ENCODE assay signal across 10 cellular contexts in genomic region chr19:45643927-45644771, GRCh38. TPM values are rescaled to one million over a fixed set of nuclear protein-coding genes. Genes with fewer than 3 reads are reported as not detected.
DNase-seq lines count a peak whose midpoint lies in the region; ATAC-seq and TF ChIP-seq lines count a peak whose summit lies in the region.
"Had no signal": no experiment of that assay in that cellular context is flagged by ENCODE, and none has a peak within 500 bp of the region (broad histone marks: within the 10 kb centered on the region; RNA-seq: fewer than 3 reads in every experiment).

No MANE protein-coding gene starts in this region.

- H3K36me3 Mint-ChIP-seq in activated CD4-positive, alpha-beta T cell treated with anti-CD3 and anti-CD28 coated beads, Interleukin-2, amount 10 ng/mL, durations not matched to agents 7 days and 5 days (ENCODE audit: low read depth), result peaks cover 7% of the 10 kb centered on the region
- H3K36me3 Mint-ChIP-seq in glutamatergic neuron (ENCODE audit: unreplicated experiment), result peaks cover 8% of the 10 kb centered on the region
- H3K36me3 Mint-ChIP-seq in stimulated activated effector memory CD8-positive, alpha-beta T cell treated with anti-CD3 and anti-CD28 coated beads, Interleukin-12 subunit alpha, Interleukin-12 subunit beta, amount 100 ng/mL, for 72 hours, result peaks cover 46% of the 10 kb centered on the region

- DNase-seq in activated CD4-positive, alpha-beta T cell treated with anti-CD3 and anti-CD28 coated beads, Interleukin-2, amount 10 ng/mL, durations not matched to agents 7 days and 5 days, result no peak
- no peak for DNase-seq in activated CD4-positive, alpha-beta T cell treated with anti-CD3 and anti-CD28 coated beads for 48 hours
- no peak for DNase-seq in RWPE1 (ENCODE audit: low spot score)
- peak; percentile 32 for DNase-seq in glutamatergic neuron
- DNase-seq in stimulated activated effector memory CD8-positive, alpha-beta T cell treated with anti-CD3 and anti-CD28 coated beads, Interleukin-12 subunit alpha, Interleukin-12 subunit beta, amount 100 ng/mL, for 72 hours (ENCODE audit: low spot score in 2 of 2), result peak in 1 of 2 donors; percentile 53
- no peak for DNase-seq in SKM-1 treated with dmso at 0.1 percent for 144 hours (lab: John Stamatoyannopoulos, UW; ENCODE audit: unreplicated experiment)
- DNase-seq in activated effector memory CD4-positive, alpha-beta T cell treated with anti-CD3 and anti-CD28 coated beads, Interleukin-2, amount 50 U/mL, for 16 hours, result no peak
- DNase-seq: NCI-H1092 treated with DMSO at 0.1 percent for 48 hours had no signal

- CTCF ChIA-PET in activated CD4-positive, alpha-beta T cell treated with anti-CD3 and anti-CD28 coated beads, Interleukin-2, amount 10 ng/mL, durations not matched to agents 7 days and 5 days (lab: Charles Lee), result interaction anchor here (0.7 to 3.6 kb wide), 15 partner anchors 8 to 204 kb away, joined by 3 to 38 read pairs (median 10); partner anchors contain the start of gene GIPR
- CTCF ChIA-PET in RWPE1 (lab: Yijun Ruan, JAX), result interaction anchor here (0.6 to 3.2 kb wide), 6 partner anchors 27 to 155 kb away, joined by 3 to 19 read pairs (median 4); no protein-coding TSS in a partner anchor

- H3K4me1 Mint-ChIP-seq in activated CD4-positive, alpha-beta T cell treated with anti-CD3 and anti-CD28 coated beads, Interleukin-2, amount 10 ng/mL, durations not matched to agents 7 days and 5 days, result peaks cover 48% of the 10 kb centered on the region
- peaks cover 11% of the 10 kb centered on the region for H3K4me1 Mint-ChIP-seq in glutamatergic neuron (ENCODE audit: low read depth, unreplicated experiment)
- peaks cover 66% of the 10 kb centered on the region for H3K4me1 Mint-ChIP-seq in stimulated activated effector memory CD8-positive, alpha-beta T cell treated with anti-CD3 and anti-CD28 coated beads, Interleukin-12 subunit alpha, Interleukin-12 subunit beta, amount 100 ng/mL, for 72 hours

- POLR2A ChIA-PET in activated CD4-positive, alpha-beta T cell treated with anti-CD3 and anti-CD28 coated beads, Interleukin-2, amount 10 ng/mL, durations not matched to agents 7 days and 5 days (lab: Charles Lee), result no interaction called here
- POLR2A ChIA-PET in RWPE1 (lab: Yijun Ruan, JAX; ENCODE audit: low non-redundant PET), result no interaction called here

- H3K27ac Mint-ChIP-seq in activated CD4-positive, alpha-beta T cell treated with anti-CD3 and anti-CD28 coated beads, Interleukin-2, amount 10 ng/mL, durations not matched to agents 7 days and 5 days, result no peak overlapping the region
- peak overlapping the region; percentile 60 for H3K27ac Mint-ChIP-seq in glutamatergic neuron (ENCODE audit: unreplicated experiment)
- H3K27ac Mint-ChIP-seq in stimulated activated effector memory CD8-positive, alpha-beta T cell treated with anti-CD3 and anti-CD28 coated beads, Interleukin-12 subunit alpha, Interleukin-12 subunit beta, amount 100 ng/mL, for 72 hours, result peak overlapping the region; percentile 84

- no peak for ATAC-seq in stimulated activated effector memory CD8-positive, alpha-beta T cell treated with anti-CD3 and anti-CD28 coated beads, Interleukin-12 subunit alpha, Interleukin-12 subunit beta, amount 100 ng/mL, for 72 hours
- no peak for ATAC-seq in GM18870 (IDR thresholded peaks at IDR 0.05; ENCODE audit: unreplicated experiment)

- H3K9me3 Mint-ChIP-seq in activated CD4-positive, alpha-beta T cell treated with anti-CD3 and anti-CD28 coated beads, Interleukin-2, amount 10 ng/mL, durations not matched to agents 7 days and 5 days, result no peaks in the 10 kb centered on the region
- H3K9me3 Mint-ChIP-seq in glutamatergic neuron (ENCODE audit: unreplicated experiment), result peaks cover 7% of the 10 kb centered on the region
- no peaks in the 10 kb centered on the region for H3K9me3 Mint-ChIP-seq in stimulated activated effector memory CD8-positive, alpha-beta T cell treated with anti-CD3 and anti-CD28 coated beads, Interleukin-12 subunit alpha, Interleukin-12 subunit beta, amount 100 ng/mL, for 72 hours

- H3K27me3 Mint-ChIP-seq in activated CD4-positive, alpha-beta T cell treated with anti-CD3 and anti-CD28 coated beads, Interleukin-2, amount 10 ng/mL, durations not matched to agents 7 days and 5 days, result peaks cover 3% of the 10 kb centered on the region
- H3K27me3 Mint-ChIP-seq in glutamatergic neuron (ENCODE audit: unreplicated experiment), result peaks cover 7% of the 10 kb centered on the region

- TF ChIP-seq CTCF in RWPE1 (conservative IDR thresholded peaks at IDR 0.05; ENCODE audit: low read depth) (no peak), glutamatergic neuron (IDR thresholded peaks at IDR 0.05; ENCODE audit: partially characterized antibody, unreplicated experiment) (no peak)

- H3K27ac ChIP-seq in RWPE1, result peak overlapping the region; percentile 99

- H3K4me3 Mint-ChIP-seq in activated CD4-positive, alpha-beta T cell treated with anti-CD3 and anti-CD28 coated beads, Interleukin-2, amount 10 ng/mL, durations not matched to agents 7 days and 5 days, result peak overlapping the region; percentile 32
- peak overlapping the region; percentile 90 for H3K4me3 Mint-ChIP-seq in glutamatergic neuron (ENCODE audit: unreplicated experiment)
- H3K4me3 Mint-ChIP-seq in stimulated activated effector memory CD8-positive, alpha-beta T cell treated with anti-CD3 and anti-CD28 coated beads, Interleukin-12 subunit alpha, Interleukin-12 subunit beta, amount 100 ng/mL, for 72 hours, result peak overlapping the region; percentile 77

RNA-seq across cellular contexts. Expression of gene EML2, which starts 5.0 kb away (rescaled TPM):
- total RNA-seq in activated CD4-positive, alpha-beta T cell treated with anti-CD3 and anti-CD28 coated beads, Interleukin-2, amount 10 ng/mL, durations not matched to agents 7 days and 5 days, result 10 to 100 TPM; 80.7 to 87.3 TPM
- 53.2 TPM for total RNA-seq in glutamatergic neuron (ENCODE audit: unreplicated experiment)

RNA-seq across cellular contexts. Expression of gene GIPR, which starts 23.9 kb away (rescaled TPM):
- total RNA-seq in activated CD4-positive, alpha-beta T cell treated with anti-CD3 and anti-CD28 coated beads, Interleukin-2, amount 10 ng/mL, durations not matched to agents 7 days and 5 days, result 1 to 10 TPM; 1.3 to 1.4 TPM
- total RNA-seq in glutamatergic neuron (ENCODE audit: unreplicated experiment), result 36.4 TPM

RNA-seq across cellular contexts. Expression of gene GPR4, which starts 42.1 kb away (rescaled TPM):
- not detected for total RNA-seq in activated CD4-positive, alpha-beta T cell treated with anti-CD3 and anti-CD28 coated beads, Interleukin-2, amount 10 ng/mL, durations not matched to agents 7 days and 5 days
- total RNA-seq in glutamatergic neuron (ENCODE audit: unreplicated experiment), result not detected
- total RNA-seq: bronchial epithelial cell had no signal

RNA-seq across cellular contexts. Expression of gene SNRPD2, which starts 47.6 kb away (rescaled TPM):
- 100 to 1,000 TPM; 485 to 566 TPM for total RNA-seq in activated CD4-positive, alpha-beta T cell treated with anti-CD3 and anti-CD28 coated beads, Interleukin-2, amount 10 ng/mL, durations not matched to agents 7 days and 5 days
- total RNA-seq in glutamatergic neuron (ENCODE audit: unreplicated experiment), result 264 TPM

RNA-seq across cellular contexts. Expression of gene QPCTL, which starts 48.3 kb away (rescaled TPM):
- total RNA-seq in activated CD4-positive, alpha-beta T cell treated with anti-CD3 and anti-CD28 coated beads, Interleukin-2, amount 10 ng/mL, durations not matched to agents 7 days and 5 days, result 1 to 10 TPM; 6.1 to 7.3 TPM
- 2.6 TPM for total RNA-seq in glutamatergic neuron (ENCODE audit: unreplicated experiment)

Comparison
In these comparisons a context has a peak if more than half of its experiments do, and no peak if none do; other contexts are left out.
1. H3K4me3 Mint-ChIP-seq: peak in every context shown above with its lines; median percentile 90 in glutamatergic neuron; 77 in stimulated activated effector memory CD8-positive, alpha-beta T cell treated with anti-CD3 and anti-CD28 coated beads, Interleukin-12 subunit alpha, Interleukin-12 subunit beta, amount 100 ng/mL, for 72 hours; 32 in activated CD4-positive, alpha-beta T cell treated with anti-CD3 and anti-CD28 coated beads, Interleukin-2, amount 10 ng/mL, durations not matched to agents 7 days and 5 days.
2. RNA of gene GIPR, which starts 23.9 kb away (total RNA-seq): 36.4 TPM in glutamatergic neuron (single experiment); 1.3 to 1.4 TPM in activated CD4-positive, alpha-beta T cell treated with anti-CD3 and anti-CD28 coated beads, Interleukin-2, amount 10 ng/mL, durations not matched to agents 7 days and 5 days; every median in the first group is over 10 times any median in the second.